Comparison of ENCODE assay signal across 11 cellular contexts in the genomic region with DNA sequence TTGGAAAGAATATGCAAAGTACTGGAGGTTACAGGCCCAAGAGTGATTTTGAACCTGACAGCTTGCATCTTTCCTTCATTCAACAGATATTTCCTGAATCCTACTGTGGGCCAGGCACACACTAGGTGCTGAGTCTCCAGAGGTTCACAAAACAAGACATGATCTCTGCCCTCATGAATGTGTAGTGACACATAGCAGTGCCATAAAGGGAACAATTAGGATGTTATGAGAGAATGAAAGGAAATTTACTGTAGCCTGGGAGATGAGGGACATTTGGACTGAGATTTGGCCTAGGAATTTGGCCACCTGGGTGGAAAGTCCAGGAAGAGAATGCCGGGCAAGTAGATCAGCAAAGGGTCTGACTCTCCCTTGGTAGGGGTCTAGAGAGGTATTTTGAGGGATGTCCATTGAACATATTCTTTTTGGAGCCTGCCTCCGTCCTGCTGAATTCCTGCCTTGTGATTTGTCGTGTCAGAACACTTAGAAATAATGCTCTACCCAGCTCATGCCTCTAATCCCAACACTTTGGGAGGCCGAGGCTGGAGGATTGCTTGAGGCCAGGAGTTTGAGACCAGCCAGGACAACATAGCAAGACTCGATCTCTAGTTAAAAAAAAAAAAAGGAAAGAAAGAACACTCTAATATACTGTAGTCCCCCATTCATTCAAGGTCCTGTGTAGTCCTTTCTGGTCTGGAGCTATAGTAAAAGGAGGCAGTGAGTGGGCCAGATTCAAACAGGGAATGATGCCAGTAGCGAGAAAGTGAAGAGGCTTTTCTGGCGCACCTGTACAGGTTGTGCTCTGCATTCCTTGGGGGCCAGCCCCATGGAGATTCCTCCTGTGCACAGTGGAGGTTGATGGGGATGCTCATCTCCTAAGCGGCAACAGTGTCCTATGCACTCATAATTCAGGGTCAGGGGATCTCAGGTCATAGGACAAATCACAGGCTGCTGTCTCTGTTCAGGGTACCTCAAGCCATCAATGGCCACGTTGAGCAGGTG.
DNase-seq lines count a peak whose midpoint lies in the region; TF ChIP-seq lines count a peak whose summit lies in the region.
"Had no signal": no experiment of that assay in that cellular context is flagged by ENCODE, and none has a peak within 500 bp of the region (broad histone marks: within the 10 kb centered on the region; RNA-seq: fewer than 3 reads in every experiment).

No MANE protein-coding gene starts in this region.

- peaks cover 26% of the 10 kb centered on the region for H3K36me3 Mint-ChIP-seq in activated T-cell treated with anti-CD3 and anti-CD28 coated beads, Interleukin-2, amount 50 U/mL, for 24 hours (ENCODE audit: low read depth)

- no peaks in the 10 kb centered on the region for H3K9me3 Mint-ChIP-seq in activated T-cell treated with anti-CD3 and anti-CD28 coated beads, Interleukin-2, amount 50 U/mL, for 24 hours
- H3K9me3 Mint-ChIP-seq: activated CD4-positive, alpha-beta memory T cell treated with anti-CD3 and anti-CD28 coated beads, Interleukin-2, amount 10 ng/mL, durations not matched to agents 7 days and 5 days had no signal

- H3K4me3 ChIP-seq in duodenal mucosa (ENCODE audit: low read depth in 1 of 2, low read length in 2 of 2) (no peak overlapping the region), neuronal stem cell (ENCODE audit: low read length in 2 of 2) (no peak overlapping the region), tibial nerve (no peak overlapping the region)

- no peak overlapping the region for H4K91ac ChIP-seq in neuronal stem cell (ENCODE audit: low read depth, low read length, poor library complexity)

- no peak overlapping the region for H3K4me2 ChIP-seq in neuronal stem cell (ENCODE audit: insufficient read depth, low read length, poor library complexity, severe bottlenecking)

- H2BK120ac ChIP-seq in neuronal stem cell (ENCODE audit: low read depth, low read length), result no peak overlapping the region

- no peaks in the 10 kb centered on the region for H3K27me3 Mint-ChIP-seq in activated T-cell treated with anti-CD3 and anti-CD28 coated beads, Interleukin-2, amount 50 U/mL, for 24 hours
- H3K27me3 Mint-ChIP-seq: activated CD4-positive, alpha-beta memory T cell treated with anti-CD3 and anti-CD28 coated beads, Interleukin-2, amount 10 ng/mL, durations not matched to agents 7 days and 5 days had no signal

- H3K23ac ChIP-seq in neuronal stem cell (ENCODE audit: low read depth, low read length, poor library complexity), result no peak overlapping the region

- no peak overlapping the region for H3K4ac ChIP-seq in neuronal stem cell (ENCODE audit: low read length)

- no peak overlapping the region for H2BK15ac ChIP-seq in neuronal stem cell (ENCODE audit: low read length)

- peaks cover 27 to 34% of the 10 kb centered on the region in 2 donors for H3K4me1 ChIP-seq in duodenal mucosa (ENCODE audit: control insufficient read depth in 1 of 2, insufficient read depth in 2 of 2, low read length in 2 of 2)
- peaks cover 0 to 1% of the 10 kb centered on the region in 2 donors for H3K4me1 ChIP-seq in neuronal stem cell (ENCODE audit: control insufficient read depth in 2 of 2, insufficient read depth in 1 of 2, low read depth in 1 of 2, low read length in 2 of 2)
- peaks cover 0 to 27% (median 11%) of the 10 kb centered on the region in 4 donors for H3K4me1 ChIP-seq in tibial nerve

- TF ChIP-seq EP300 in tibial nerve (IDR thresholded peaks at IDR 0.05), result no peak

- H3K27me3 ChIP-seq in duodenal mucosa (ENCODE audit: control insufficient read depth in 1 of 2, insufficient read depth in 2 of 2, low read length in 2 of 2) (no peaks in the 10 kb centered on the region), neuronal stem cell (ENCODE audit: control insufficient read depth in 3 of 3, insufficient read depth in 3 of 3, low read depth in 1 of 3, low read length in 3 of 3) (no peaks in the 10 kb centered on the region), tibial nerve (no peaks in the 10 kb centered on the region)

- H3K18ac ChIP-seq in neuronal stem cell (ENCODE audit: low read length), result no peak overlapping the region

- H3K9ac ChIP-seq in duodenal mucosa (ENCODE audit: low read depth in 1 of 2, low read length in 2 of 2), result no peak overlapping the region
- no peak overlapping the region for H3K9ac ChIP-seq in neuronal stem cell (ENCODE audit: low read depth, low read length, poor library complexity)

- H3K4me3 Mint-ChIP-seq in activated T-cell treated with anti-CD3 and anti-CD28 coated beads, Interleukin-2, amount 50 U/mL, for 24 hours, result no peak overlapping the region
- H3K4me3 Mint-ChIP-seq: activated CD4-positive, alpha-beta memory T cell treated with anti-CD3 and anti-CD28 coated beads, Interleukin-2, amount 10 ng/mL, durations not matched to agents 7 days and 5 days had no signal

- no CpG with 5 or more reads among the region's 9 CpGs for WGBS in neuronal stem cell (ENCODE audit: extremely low coverage in 2 of 2, insufficient read length in 2 of 2, insufficient replicate concordance in 1 of 2), 2 donors
- WGBS in tibial nerve, 2 donors, result 85 to 92% methylated on average over 9 of the region's 9 CpGs

- H2BK5ac ChIP-seq in neuronal stem cell (ENCODE audit: low read length), result no peak overlapping the region

- H2AFZ ChIP-seq in neuronal stem cell (ENCODE audit: low read length), result no peak overlapping the region

- H2AK5ac ChIP-seq in neuronal stem cell (ENCODE audit: low read depth, low read length), result no peak overlapping the region

- H3K4me1 Mint-ChIP-seq in activated T-cell treated with anti-CD3 and anti-CD28 coated beads, Interleukin-2, amount 50 U/mL, for 24 hours (ENCODE audit: low read depth), result peaks cover 3% of the 10 kb centered on the region

- H2BK12ac ChIP-seq in neuronal stem cell (ENCODE audit: low read length), result peak overlapping the region; percentile 26

- no peak for TF ChIP-seq CTCF in tibial nerve (IDR thresholded peaks at IDR 0.05)

- H4K8ac ChIP-seq in neuronal stem cell (ENCODE audit: low read depth, low read length), result no peak overlapping the region

- DNase-seq in activated T-cell treated with anti-CD3 and anti-CD28 coated beads, Interleukin-2, amount 50 U/mL, for 24 hours, result no peak
- DNase-seq in activated T-cell treated with anti-CD3 and anti-CD28 coated beads for 4 hours (no peak), neuronal stem cell (ENCODE audit: low spot score) (no peak), tibial nerve (ENCODE audit: low spot score in 2 of 2) (no peak), DMS153 (lab: John Stamatoyannopoulos, UW) (no peak), cerebellar nuclear complex (lab: John Stamatoyannopoulos, UW) (no peak), NCI-H1930 (lab: John Stamatoyannopoulos, UW) (no peak)
- DNase-seq: central memory CD4-positive, alpha-beta T cell; NCI-H774 had no signal

- H3K27ac Mint-ChIP-seq in activated T-cell treated with anti-CD3 and anti-CD28 coated beads, Interleukin-2, amount 50 U/mL, for 24 hours, result peak overlapping the region; percentile 10
- H3K27ac Mint-ChIP-seq: activated CD4-positive, alpha-beta memory T cell treated with anti-CD3 and anti-CD28 coated beads, Interleukin-2, amount 10 ng/mL, durations not matched to agents 7 days and 5 days had no signal

- H3K14ac ChIP-seq in neuronal stem cell (ENCODE audit: low read length), result no peak overlapping the region

- no peak for TF ChIP-seq POLR2A in tibial nerve (IDR thresholded peaks at IDR 0.05)

- no peaks in the 10 kb centered on the region for H3K79me1 ChIP-seq in neuronal stem cell (ENCODE audit: low read depth, low read length)

- no peaks in the 10 kb centered on the region for H3K9me3 ChIP-seq in duodenal mucosa (ENCODE audit: control insufficient read depth in 1 of 2, low read length in 2 of 2)
- H3K9me3 ChIP-seq in neuronal stem cell (replicated peaks in 1 of 2; ENCODE audit: control insufficient read depth in 2 of 2, insufficient read depth in 1 of 2, low read depth in 1 of 2, low read length in 2 of 2), result no peaks in the 10 kb centered on the region
- no peaks in the 10 kb centered on the region for H3K9me3 ChIP-seq in tibial nerve

- H3K27ac ChIP-seq in duodenal mucosa (ENCODE audit: low read depth, low read length) (peak overlapping the region; percentile 33), neuronal stem cell (replicated peaks; ENCODE audit: low read length) (no peak overlapping the region), tibial nerve (peak overlapping the region in 3 of 4 donors; percentile 52 to 80 (median 77))

- H3K36me3 ChIP-seq in duodenal mucosa (ENCODE audit: control insufficient read depth in 1 of 2, insufficient read depth in 2 of 2, low read length in 2 of 2) (no peaks in the 10 kb centered on the region), neuronal stem cell (replicated peaks in 1 of 2; ENCODE audit: control insufficient read depth in 2 of 2, insufficient read depth in 2 of 2, low read length in 2 of 2) (no peaks in the 10 kb centered on the region), tibial nerve (no peaks in the 10 kb centered on the region)
